Comparison of ENCODE assay signal across 22 cellular contexts in the genomic region with DNA sequence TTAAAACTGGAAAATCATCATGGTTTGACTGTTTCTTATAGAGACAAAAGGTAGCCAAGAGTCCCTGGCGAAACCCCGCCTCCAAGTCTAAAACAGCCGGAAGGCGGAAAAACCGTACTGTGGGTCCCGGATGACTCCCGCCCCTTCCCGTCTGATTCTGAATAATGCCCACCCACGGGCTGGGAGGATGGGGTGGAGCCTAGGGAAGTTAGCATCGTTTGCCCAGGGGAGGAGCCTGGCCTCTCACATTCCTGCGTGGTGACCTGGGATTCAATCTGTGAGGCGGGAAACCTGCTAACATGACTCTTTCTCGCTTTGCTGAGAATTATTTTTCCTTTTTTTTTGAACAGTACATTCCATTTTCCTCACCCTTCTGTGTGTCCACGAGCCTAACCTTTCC.
DNase-seq lines count a peak whose midpoint lies in the region; ATAC-seq, FAIRE-seq and TF ChIP-seq lines count a peak whose summit lies in the region.
"Had no signal": no experiment of that assay in that cellular context is flagged by ENCODE, and none has a peak within 500 bp of the region (broad histone marks: within the 10 kb centered on the region; RNA-seq: fewer than 3 reads in every experiment).

No MANE protein-coding gene starts in this region.

- no peak for TF ChIP-seq POLR2A in H1 (IDR thresholded peaks at IDR 0.05; ENCODE audit: control extremely low read depth in 1 of 2, low read depth in 2 of 2, low read length in 2 of 2)

- no peaks in the 10 kb centered on the region for H3K27me3 ChIP-seq in H1 (replicated peaks in 1 of 4; ENCODE audit: control insufficient read depth in 3 of 4, extremely low read depth in 1 of 4, insufficient read depth in 3 of 4, low read length in 3 of 4)
- no peaks in the 10 kb centered on the region for H3K27me3 ChIP-seq in mesendoderm (ENCODE audit: insufficient read depth, low read length, poor library complexity)
- H3K27me3 ChIP-seq: BLaER1 had no signal

- peak; percentile 28 for FAIRE-seq in H1 (lab: Jason Lieb, UNC)
- FAIRE-seq: GM12892, RCC 7860 had no signal

- no peak overlapping the region for H4K8ac ChIP-seq in H1 (ENCODE audit: extremely low read depth, insufficient read depth, low read length)
- H4K8ac ChIP-seq in mesendoderm (ENCODE audit: low read depth, low read length), result no peak overlapping the region

- no peak overlapping the region for H3K18ac ChIP-seq in H1 (ENCODE audit: extremely low read depth, low read length)
- no peak overlapping the region for H3K18ac ChIP-seq in mesendoderm (ENCODE audit: low read length)

- H2BK5ac ChIP-seq in H1 (ENCODE audit: low read depth, low read length) (no peak overlapping the region), mesendoderm (ENCODE audit: low read length) (no peak overlapping the region)

- no peak overlapping the region for H3K23ac ChIP-seq in H1 (ENCODE audit: insufficient read length)
- no peak overlapping the region for H3K23ac ChIP-seq in mesendoderm (ENCODE audit: low read length)

- H3K4ac ChIP-seq in H1 (replicated peaks; ENCODE audit: insufficient read length, low read depth, low read length), result no peak overlapping the region
- no peak overlapping the region for H3K4ac ChIP-seq in mesendoderm (ENCODE audit: low read depth, low read length)

- H3K27ac Mint-ChIP-seq in T-cell, result no peak overlapping the region
- H3K27ac Mint-ChIP-seq: CD4-positive, alpha-beta memory T cell had no signal

- H3K36me3 ChIP-seq in HEK293 (ENCODE audit: control insufficient read depth in 2 of 2, insufficient read depth in 1 of 2, low read length in 2 of 2) (no peaks in the 10 kb centered on the region), H1 (ENCODE audit: control insufficient read depth in 2 of 4, insufficient read depth in 4 of 4, low read length in 3 of 4) (no peaks in the 10 kb centered on the region), mesendoderm (ENCODE audit: control insufficient read depth, insufficient read depth, low read length) (no peaks in the 10 kb centered on the region)
- H3K36me3 ChIP-seq: BLaER1 had no signal

- H2BK20ac ChIP-seq in H1 (ENCODE audit: low read length), result no peak overlapping the region

- H3K79me1 ChIP-seq in H1 (ENCODE audit: low read depth, low read length) (no peaks in the 10 kb centered on the region), mesendoderm (ENCODE audit: low read length) (no peaks in the 10 kb centered on the region)

- no peaks in the 10 kb centered on the region for H3K4me1 Mint-ChIP-seq in T-cell
- H3K4me1 Mint-ChIP-seq: CD4-positive, alpha-beta memory T cell had no signal

- H3K4me2 ChIP-seq in H1 (ENCODE audit: insufficient read depth in 1 of 2, low read depth in 2 of 2, low read length in 2 of 2) (no peak overlapping the region), mesendoderm (ENCODE audit: low read length) (no peak overlapping the region)
- H3K4me2 ChIP-seq: BLaER1 had no signal

- CTCF ChIA-PET in HEK293 (lab: Yijun Ruan, JAX) (interaction anchor here (0.7 kb wide), 1 partner anchor 252 kb away, joined by 3 read pairs; no protein-coding TSS in a partner anchor), H1 (lab: Charles Lee; ENCODE audit: partially characterized antibody) (interaction anchor here (0.9 to 1.0 kb wide), 2 partner anchors 8 to 11 kb away, joined by 3 read pairs; no protein-coding TSS in a partner anchor), T-cell (lab: Charles Lee) (no interaction called here)

- H3K56ac ChIP-seq in H1 (replicated peaks; ENCODE audit: insufficient read length, low read depth, low read length) (no peak overlapping the region), mesendoderm (ENCODE audit: low read length) (no peak overlapping the region)

- DNase-seq in COLO829 (ENCODE audit: low spot score) (peak; percentile 54), H1 (ENCODE audit: low read depth in 1 of 2, low spot score in 2 of 2) (peak; percentile 7 to 58), mesendoderm (peak; percentile 42), GM13976 (ENCODE audit: low spot score) (no peak), SHP77 treated with DMSO at 0.1 percent for 48 hours (lab: John Stamatoyannopoulos, UW) (no peak), T-cell (no peak)
- DNase-seq: 8988T; Calu3; CD4-positive, alpha-beta memory T cell; EL; HCEC 1CT; KBM-7; NCI-H1105; NCI-H510A; NCI-H748 treated with DMSO at 0.1 percent for 48 hours; NK-92 treated with Interleukin-12 subunit alpha and Interleukin-12 subunit beta, amount 100 ng/mL, for 24 hours; SHP77 had no signal

- no peak overlapping the region for H3K4me3 Mint-ChIP-seq in T-cell
- H3K4me3 Mint-ChIP-seq: CD4-positive, alpha-beta memory T cell had no signal

- H3K4me1 ChIP-seq in HEK293 (ENCODE audit: control insufficient read depth, insufficient read depth, low read length) (no peaks in the 10 kb centered on the region), H1 (replicated peaks in 1 of 4; ENCODE audit: control insufficient read depth in 3 of 4, insufficient read depth in 4 of 4, low read length in 3 of 4) (no peaks in the 10 kb centered on the region), mesendoderm (ENCODE audit: control insufficient read depth, low read depth, low read length) (no peaks in the 10 kb centered on the region)
- H3K4me1 ChIP-seq: BLaER1 had no signal

- H2AK5ac ChIP-seq in H1 (ENCODE audit: low read depth, low read length), result no peak overlapping the region
- no peak overlapping the region for H2AK5ac ChIP-seq in mesendoderm (ENCODE audit: low read length)

- TF ChIP-seq CTCF in HEK293 (tag by site-specific recombination; IDR thresholded peaks at IDR 0.05) (no peak), H1 (IDR thresholded peaks at IDR 0.05; ENCODE audit: control extremely low read depth in 1 of 3, insufficient read depth in 1 of 3, low read depth in 1 of 3, low read length in 3 of 3) (no peak), GM13976 (IDR thresholded peaks at IDR 0.05; ENCODE audit: borderline replicate concordance, control extremely low read depth, extremely low read depth, insufficient read depth, missing control alignments) (no peak)

- H3K4me3 ChIP-seq in HEK293 (ENCODE audit: low read depth, low read length) (no peak overlapping the region), H1 (ENCODE audit: extremely low read depth in 1 of 4, insufficient read depth in 2 of 4, low read depth in 3 of 4, low read length in 4 of 4) (no peak overlapping the region), mesendoderm (ENCODE audit: low read length) (no peak overlapping the region)
- H3K4me3 ChIP-seq: BLaER1 had no signal

- no peak for ATAC-seq in T-cell (replicated peaks in 1 of 4)
- ATAC-seq in HG03135 (IDR thresholded peaks at IDR 0.05; ENCODE audit: unreplicated experiment), result no peak

- H2AFZ ChIP-seq in H1 (ENCODE audit: low read length), result peak overlapping the region; percentile 68; the same call in 1 of the 2 replicates

- H2BK120ac ChIP-seq in H1 (replicated peaks; ENCODE audit: low read depth, low read length) (no peak overlapping the region), mesendoderm (ENCODE audit: low read depth, low read length) (no peak overlapping the region)

- H2BK12ac ChIP-seq in H1 (ENCODE audit: low read depth, low read length), result no peak overlapping the region

- H3K9me3 ChIP-seq in HEK293 (ENCODE audit: control insufficient read depth, insufficient read depth, low read depth, low read length) (no peaks in the 10 kb centered on the region), H1 (ENCODE audit: insufficient read depth in 2 of 2, low read depth in 1 of 2, low read length in 1 of 2) (no peaks in the 10 kb centered on the region)
- H3K9me3 ChIP-seq: BLaER1 had no signal

- H3K23me2 ChIP-seq in H1 (ENCODE audit: low read depth, low read length), result no peaks in the 10 kb centered on the region

- no peaks in the 10 kb centered on the region for H3K9me3 Mint-ChIP-seq in T-cell
- H3K9me3 Mint-ChIP-seq: CD4-positive, alpha-beta memory T cell had no signal

- H4K5ac ChIP-seq in H1 (ENCODE audit: insufficient read length, low read depth, low read length) (no peak overlapping the region), mesendoderm (ENCODE audit: low read length) (no peak overlapping the region)

- H3K79me2 ChIP-seq in H1 (ENCODE audit: control insufficient read depth in 1 of 2, insufficient read depth in 2 of 2, low read length in 2 of 2), result no peaks in the 10 kb centered on the region
- no peaks in the 10 kb centered on the region for H3K79me2 ChIP-seq in mesendoderm (ENCODE audit: control insufficient read depth, insufficient read depth, low read length)

- WGBS in H1 (ENCODE audit: extremely low coverage in 1 of 2, insufficient coverage in 1 of 2, insufficient read length in 1 of 2, insufficient replicate concordance in 2 of 2, low coverage in 1 of 2, low lambda C conversion rate in 2 of 2, missing lambda C conversion rate in 1 of 2), 2 experiments, result 81% methylated on average over 14 of the region's 14 CpGs; no CpG with 5 or more reads in 1 of the 2 experiments
- WGBS in mesendoderm (ENCODE audit: extremely low coverage, insufficient coverage, low lambda C conversion rate), result no CpG with 5 or more reads among the region's 14 CpGs

- TF ChIP-seq EP300 in H1 (IDR thresholded peaks at IDR 0.05; ENCODE audit: borderline replicate concordance in 1 of 2, low read depth in 2 of 2, low read length in 2 of 2), result no peak

- no peaks in the 10 kb centered on the region for H3K36me3 Mint-ChIP-seq in T-cell
- H3K36me3 Mint-ChIP-seq: CD4-positive, alpha-beta memory T cell had no signal

- H3K9ac ChIP-seq in H1 (replicated peaks in 1 of 4; ENCODE audit: extremely low read depth in 1 of 4, low read depth in 3 of 4, low read length in 3 of 4) (no peak overlapping the region), mesendoderm (ENCODE audit: low read length) (no peak overlapping the region)
- H3K9ac ChIP-seq: BLaER1 had no signal

- no peak for TF ChIP-seq RAD21 in H1 (IDR thresholded peaks at IDR 0.05 in 1 of 2, conservative IDR thresholded peaks at IDR 0.05 in 1 of 2; ENCODE audit: low read depth in 2 of 2, low read length in 2 of 2)

- H4K91ac ChIP-seq in H1 (replicated peaks; ENCODE audit: insufficient read length, low read length), result no peak overlapping the region

- in situ Hi-C loops in GM13976 (cut with MboI; ENCODE audit: low sequenced_read_pairs, unreplicated experiment), result no loop called here

- H3K14ac ChIP-seq in H1 (ENCODE audit: insufficient read length), result no peak overlapping the region

- peaks cover 6 to 8% of the 10 kb centered on the region in 2 donors for H3K27me3 Mint-ChIP-seq in T-cell

- H4K20me1 ChIP-seq in H1 (replicated peaks in 1 of 2; ENCODE audit: control insufficient read depth in 1 of 2, insufficient read depth in 2 of 2, low read length in 2 of 2), result no peaks in the 10 kb centered on the region
- H4K20me1 ChIP-seq: BLaER1 had no signal

- POLR2A ChIA-PET in HEK293 (lab: Yijun Ruan, JAX) (no interaction called here), H1 (lab: Charles Lee; ENCODE audit: partially characterized antibody) (no interaction called here), T-cell (lab: Charles Lee) (no interaction called here)

- H2BK15ac ChIP-seq in H1 (ENCODE audit: low read length), result no peak overlapping the region
- no peak overlapping the region for H2BK15ac ChIP-seq in mesendoderm (replicated peaks; ENCODE audit: low read depth)

- no peak overlapping the region for H3K27ac ChIP-seq in HEK293 (ENCODE audit: extremely low read depth, low read depth, low read length)
- H3K27ac ChIP-seq in H1 (ENCODE audit: low read depth, low read length), result no peak overlapping the region
- H3K27ac ChIP-seq in mesendoderm (ENCODE audit: low read depth, low read length), result no peak overlapping the region
- H3K27ac ChIP-seq: BLaER1 had no signal

TF ChIP-seq in H1, 55 proteins besides CTCF, POLR2A, EP300 and RAD21 (continues in another document):
- TF ChIP-seq GTF2F1 (IDR thresholded peaks at IDR 0.05; ENCODE audit: borderline replicate concordance, low read depth, low read length), result no peak

Comparison
In these comparisons a context has a peak if more than half of its experiments do, and no peak if none do; other contexts are left out.
1. DNase-seq: peak in COLO829 (single experiment), H1 (2 of 2) and mesendoderm (single experiment); none in GM13976 (single experiment), SHP77 treated with DMSO at 0.1 percent for 48 hours (single experiment) and T-cell (0 of 34).
2. CTCF ChIA-PET loops: an anchor here in HEK293 (0.7 kb wide) and H1 (0.9 to 1.0 kb wide); none called in T-cell.